In genomic region chr16:84484579-84485254, GRCh38 we compare ENCODE assay signal across 8 cellular contexts. TPM values are rescaled to one million over a fixed set of nuclear protein-coding genes. Genes with fewer than 3 reads are reported as not detected.
DNase-seq lines count a peak whose midpoint lies in the region; ATAC-seq and TF ChIP-seq lines count a peak whose summit lies in the region.

No MANE protein-coding gene starts in this region.

- no peak overlapping the region for H3K4me3 ChIP-seq in retinal pigment epithelial cell (ENCODE audit: low read length)

- DNase-seq in D341Med (ENCODE audit: low spot score) (peak; percentile 69), HT-29 (ENCODE audit: low spot score) (peak; percentile 65), left cardiac atrium (peak; percentile 69), retinal pigment epithelial cell (ENCODE audit: low read depth) (peak; percentile 38), NCI-H1105 treated with DMSO at 0.1 percent for 48 hours (lab: John Stamatoyannopoulos, UW) (no peak)
- peak; percentile 28 to 33 for DNase-seq in activated CD4-positive, alpha-beta T cell treated with anti-CD3 and anti-CD28 coated beads, Interleukin-2, amount 50 U/mL, for 48 hours

- peak; percentile 92 for TF ChIP-seq CTCF in retinal pigment epithelial cell (conservative IDR thresholded peaks at IDR 0.05; ENCODE audit: low read depth, low read length)

- intact Hi-C loops in left cardiac atrium (cut with DNase I), result loop anchor here (1.0 to 10.0 kb wide), 6 partner anchors 207 to 658 kb away; partner anchors contain the start of genes NECAB2 (in 1 of the 2) and TAF1C (in 1 of the 2)

- peak; percentile 76 to 90 for ATAC-seq in left cardiac atrium
- no peak for ATAC-seq in GM21529 (IDR thresholded peaks at IDR 0.05; ENCODE audit: unreplicated experiment)
- no peak for ATAC-seq in GM21786 (IDR thresholded peaks at IDR 0.05; ENCODE audit: unreplicated experiment)

RNA-seq across cellular contexts. Expression of gene MEAK7, which starts 19.7 kb away (rescaled TPM):
- 7.4 and 11.3 TPM in 2 replicates for total RNA-seq in HT-29 (2014; rRNA removed; shearing (Covaris generic))
- total RNA-seq in left cardiac atrium, result 1 to 10 TPM; 5.2 to 6.7 TPM

Comparison
In these comparisons a context has a peak if more than half of its experiments do, and no peak if none do; other contexts are left out.
1. ATAC-seq: peak in left cardiac atrium (2 of 2); none in GM21529 (single experiment) and GM21786 (single experiment).